1 cellular context compared by ENCODE assay signal in the genomic region with DNA sequence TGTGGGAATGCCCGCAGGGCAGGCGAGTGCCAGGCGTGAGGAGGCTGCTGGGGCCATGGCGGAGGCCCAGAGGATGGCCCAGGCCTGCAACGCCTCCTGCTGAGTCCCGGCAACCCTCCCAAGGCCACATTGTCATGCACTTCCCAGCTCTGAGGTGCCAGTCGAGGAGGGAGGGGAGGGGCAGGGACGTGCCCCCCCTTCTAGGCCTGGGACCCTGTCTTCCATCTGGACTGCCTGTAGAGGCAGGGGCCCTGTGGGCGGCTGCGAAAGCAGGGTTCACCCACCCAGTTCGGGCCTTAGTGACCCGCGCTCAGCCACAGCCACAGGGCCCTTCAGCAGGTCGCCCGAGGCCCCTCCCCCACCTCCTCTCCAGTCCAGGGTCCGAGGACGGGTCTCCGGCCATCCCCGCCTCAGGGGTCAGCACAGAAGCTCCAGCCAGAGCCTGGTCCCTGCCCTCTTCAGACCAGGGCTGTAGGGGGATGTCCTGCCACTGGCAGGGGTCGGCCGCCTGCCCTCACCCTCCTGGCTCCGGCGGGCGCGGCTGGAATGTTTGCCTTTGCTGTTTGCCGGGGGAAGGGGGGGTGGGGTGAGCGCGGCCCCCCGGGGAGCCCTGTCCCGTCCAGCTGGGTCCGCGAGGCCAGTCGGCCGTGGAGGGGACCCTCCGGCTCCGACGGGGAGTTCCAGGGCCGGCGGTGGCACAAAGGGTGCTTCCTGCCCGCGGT.
A peak's percentile ranks its signal among the peaks of the same experiment; 100 is the strongest.
TF ChIP-seq lines count a peak whose summit lies in the region.

No MANE protein-coding gene starts in this region.

TF ChIP-seq in HepG2, 621 proteins besides CTCF, POLR2A, EP300 and RAD21 (continued from another document and continues in another):
- TF ChIP-seq ZNF775 (CRISPR knock-in tag; IDR thresholded peaks at IDR 0.05; ENCODE audit: borderline replicate concordance) (no peak; the same call in 1 of the 2 replicates), ZNF3 (CRISPR knock-in tag; IDR thresholded peaks at IDR 0.05) (no peak), YY1 (IDR thresholded peaks at IDR 0.05; ENCODE audit: insufficient read depth, insufficient replicate concordance, low read depth, low read length) (peak; percentile 4), PHF21A (CRISPR knock-in tag; IDR thresholded peaks at IDR 0.05) (peak; percentile 97), ZNF326 (CRISPR knock-in tag; IDR thresholded peaks at IDR 0.05; ENCODE audit: borderline replicate concordance) (peak; percentile 95), MEF2D (CRISPR knock-in tag; IDR thresholded peaks at IDR 0.05) (no peak), ZNF546 (CRISPR knock-in tag; conservative IDR thresholded peaks at IDR 0.05) (no peak; the same call in none of the 2 replicates), ZNF616 (CRISPR knock-in tag; IDR thresholded peaks at IDR 0.05; ENCODE audit: low read depth) (no peak; the same call in 1 of the 2 replicates), ZNF772 (CRISPR knock-in tag; IDR thresholded peaks at IDR 0.05) (peak; percentile 88; the same call in 1 of the 2 replicates), ZNF205 (CRISPR knock-in tag; IDR thresholded peaks at IDR 0.05) (no peak), STAG1 (CRISPR knock-in tag; IDR thresholded peaks at IDR 0.05) (peak; percentile 25), MAF1 (CRISPR knock-in tag; IDR thresholded peaks at IDR 0.05; ENCODE audit: borderline replicate concordance) (peak; percentile 86), ZNF614 (CRISPR knock-in tag; IDR thresholded peaks at IDR 0.05; ENCODE audit: borderline replicate concordance) (peak; percentile 75; the same call in 1 of the 2 replicates), HDAC2 (CRISPR knock-in tag; IDR thresholded peaks at IDR 0.05) (peak; percentile 68; the same call in 1 of the 2 replicates), TBX3 (IDR thresholded peaks at IDR 0.05; ENCODE audit: borderline replicate concordance) (no peak), SOX13 (IDR thresholded peaks at IDR 0.05) (no peak), SOX13 (CRISPR knock-in tag; conservative IDR thresholded peaks at IDR 0.05 in 1 of 2, IDR thresholded peaks at IDR 0.05 in 1 of 2) (0 out of 4 replicates have a peak, but pooled peaks of 1 of the 2 experiments have one; percentile 9), SOX6 (IDR thresholded peaks at IDR 0.05) (no peak), SOX6 (CRISPR knock-in tag; IDR thresholded peaks at IDR 0.05) (peak; percentile 69), SRY (CRISPR knock-in tag; IDR thresholded peaks at IDR 0.05) (no peak), HOXD1 (CRISPR knock-in tag; IDR thresholded peaks at IDR 0.05) (peak; percentile 53; the same call in 1 of the 2 replicates)
- TF ChIP-seq, protein P1, sequence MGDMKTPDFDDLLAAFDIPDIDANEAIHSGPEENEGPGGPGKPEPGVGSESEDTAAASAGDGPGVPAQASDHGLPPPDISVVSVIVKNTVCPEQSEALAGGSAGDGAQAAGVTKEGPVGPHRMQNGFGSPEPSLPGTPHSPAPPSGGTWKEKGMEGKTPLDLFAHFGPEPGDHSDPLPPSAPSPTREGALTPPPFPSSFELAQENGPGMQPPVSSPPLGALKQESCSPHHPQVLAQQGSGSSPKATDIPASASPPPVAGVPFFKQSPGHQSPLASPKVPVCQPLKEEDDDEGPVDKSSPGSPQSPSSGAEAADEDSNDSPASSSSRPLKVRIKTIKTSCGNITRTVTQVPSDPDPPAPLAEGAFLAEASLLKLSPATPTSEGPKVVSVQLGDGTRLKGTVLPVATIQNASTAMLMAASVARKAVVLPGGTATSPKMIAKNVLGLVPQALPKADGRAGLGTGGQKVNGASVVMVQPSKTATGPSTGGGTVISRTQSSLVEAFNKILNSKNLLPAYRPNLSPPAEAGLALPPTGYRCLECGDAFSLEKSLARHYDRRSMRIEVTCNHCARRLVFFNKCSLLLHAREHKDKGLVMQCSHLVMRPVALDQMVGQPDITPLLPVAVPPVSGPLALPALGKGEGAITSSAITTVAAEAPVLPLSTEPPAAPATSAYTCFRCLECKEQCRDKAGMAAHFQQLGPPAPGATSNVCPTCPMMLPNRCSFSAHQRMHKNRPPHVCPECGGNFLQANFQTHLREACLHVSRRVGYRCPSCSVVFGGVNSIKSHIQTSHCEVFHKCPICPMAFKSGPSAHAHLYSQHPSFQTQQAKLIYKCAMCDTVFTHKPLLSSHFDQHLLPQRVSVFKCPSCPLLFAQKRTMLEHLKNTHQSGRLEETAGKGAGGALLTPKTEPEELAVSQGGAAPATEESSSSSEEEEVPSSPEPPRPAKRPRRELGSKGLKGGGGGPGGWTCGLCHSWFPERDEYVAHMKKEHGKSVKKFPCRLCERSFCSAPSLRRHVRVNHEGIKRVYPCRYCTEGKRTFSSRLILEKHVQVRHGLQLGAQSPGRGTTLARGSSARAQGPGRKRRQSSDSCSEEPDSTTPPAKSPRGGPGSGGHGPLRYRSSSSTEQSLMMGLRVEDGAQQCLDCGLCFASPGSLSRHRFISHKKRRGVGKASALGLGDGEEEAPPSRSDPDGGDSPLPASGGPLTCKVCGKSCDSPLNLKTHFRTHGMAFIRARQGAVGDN (CRISPR knock-in tag; IDR thresholded peaks at IDR 0.05) = peak; percentile 87
- TF ChIP-seq, protein P2, sequence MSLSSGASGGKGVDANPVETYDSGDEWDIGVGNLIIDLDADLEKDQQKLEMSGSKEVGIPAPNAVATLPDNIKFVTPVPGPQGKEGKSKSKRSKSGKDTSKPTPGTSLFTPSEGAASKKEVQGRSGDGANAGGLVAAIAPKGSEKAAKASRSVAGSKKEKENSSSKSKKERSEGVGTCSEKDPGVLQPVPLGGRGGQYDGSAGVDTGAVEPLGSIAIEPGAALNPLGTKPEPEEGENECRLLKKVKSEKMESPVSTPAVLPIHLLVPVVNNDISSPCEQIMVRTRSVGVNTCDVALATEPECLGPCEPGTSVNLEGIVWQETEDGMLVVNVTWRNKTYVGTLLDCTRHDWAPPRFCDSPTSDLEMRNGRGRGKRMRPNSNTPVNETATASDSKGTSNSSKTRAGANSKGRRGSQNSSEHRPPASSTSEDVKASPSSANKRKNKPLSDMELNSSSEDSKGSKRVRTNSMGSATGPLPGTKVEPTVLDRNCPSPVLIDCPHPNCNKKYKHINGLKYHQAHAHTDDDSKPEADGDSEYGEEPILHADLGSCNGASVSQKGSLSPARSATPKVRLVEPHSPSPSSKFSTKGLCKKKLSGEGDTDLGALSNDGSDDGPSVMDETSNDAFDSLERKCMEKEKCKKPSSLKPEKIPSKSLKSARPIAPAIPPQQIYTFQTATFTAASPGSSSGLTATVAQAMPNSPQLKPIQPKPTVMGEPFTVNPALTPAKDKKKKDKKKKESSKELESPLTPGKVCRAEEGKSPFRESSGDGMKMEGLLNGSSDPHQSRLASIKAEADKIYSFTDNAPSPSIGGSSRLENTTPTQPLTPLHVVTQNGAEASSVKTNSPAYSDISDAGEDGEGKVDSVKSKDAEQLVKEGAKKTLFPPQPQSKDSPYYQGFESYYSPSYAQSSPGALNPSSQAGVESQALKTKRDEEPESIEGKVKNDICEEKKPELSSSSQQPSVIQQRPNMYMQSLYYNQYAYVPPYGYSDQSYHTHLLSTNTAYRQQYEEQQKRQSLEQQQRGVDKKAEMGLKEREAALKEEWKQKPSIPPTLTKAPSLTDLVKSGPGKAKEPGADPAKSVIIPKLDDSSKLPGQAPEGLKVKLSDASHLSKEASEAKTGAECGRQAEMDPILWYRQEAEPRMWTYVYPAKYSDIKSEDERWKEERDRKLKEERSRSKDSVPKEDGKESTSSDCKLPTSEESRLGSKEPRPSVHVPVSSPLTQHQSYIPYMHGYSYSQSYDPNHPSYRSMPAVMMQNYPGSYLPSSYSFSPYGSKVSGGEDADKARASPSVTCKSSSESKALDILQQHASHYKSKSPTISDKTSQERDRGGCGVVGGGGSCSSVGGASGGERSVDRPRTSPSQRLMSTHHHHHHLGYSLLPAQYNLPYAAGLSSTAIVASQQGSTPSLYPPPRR (CRISPR knock-in tag; IDR thresholded peaks at IDR 0.05; ENCODE audit: borderline replicate concordance) = peak; percentile 76
- TF ChIP-seq, protein P3, sequence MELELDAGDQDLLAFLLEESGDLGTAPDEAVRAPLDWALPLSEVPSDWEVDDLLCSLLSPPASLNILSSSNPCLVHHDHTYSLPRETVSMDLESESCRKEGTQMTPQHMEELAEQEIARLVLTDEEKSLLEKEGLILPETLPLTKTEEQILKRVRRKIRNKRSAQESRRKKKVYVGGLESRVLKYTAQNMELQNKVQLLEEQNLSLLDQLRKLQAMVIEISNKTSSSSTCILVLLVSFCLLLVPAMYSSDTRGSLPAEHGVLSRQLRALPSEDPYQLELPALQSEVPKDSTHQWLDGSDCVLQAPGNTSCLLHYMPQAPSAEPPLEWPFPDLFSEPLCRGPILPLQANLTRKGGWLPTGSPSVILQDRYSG (CRISPR knock-in tag; IDR thresholded peaks at IDR 0.05) = no peak
- TF ChIP-seq, protein P4, sequence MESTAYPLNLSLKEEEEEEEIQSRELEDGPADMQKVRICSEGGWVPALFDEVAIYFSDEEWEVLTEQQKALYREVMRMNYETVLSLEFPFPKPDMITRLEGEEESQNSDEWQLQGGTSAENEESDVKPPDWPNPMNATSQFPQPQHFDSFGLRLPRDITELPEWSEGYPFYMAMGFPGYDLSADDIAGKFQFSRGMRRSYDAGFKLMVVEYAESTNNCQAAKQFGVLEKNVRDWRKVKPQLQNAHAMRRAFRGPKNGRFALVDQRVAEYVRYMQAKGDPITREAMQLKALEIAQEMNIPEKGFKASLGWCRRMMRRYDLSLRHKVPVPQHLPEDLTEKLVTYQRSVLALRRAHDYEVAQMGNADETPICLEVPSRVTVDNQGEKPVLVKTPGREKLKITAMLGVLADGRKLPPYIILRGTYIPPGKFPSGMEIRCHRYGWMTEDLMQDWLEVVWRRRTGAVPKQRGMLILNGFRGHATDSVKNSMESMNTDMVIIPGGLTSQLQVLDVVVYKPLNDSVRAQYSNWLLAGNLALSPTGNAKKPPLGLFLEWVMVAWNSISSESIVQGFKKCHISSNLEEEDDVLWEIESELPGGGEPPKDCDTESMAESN (CRISPR knock-in tag; conservative IDR thresholded peaks at IDR 0.05) = peak; percentile 63; the same call in 1 of the 2 replicates
- TF ChIP-seq, protein P5, sequence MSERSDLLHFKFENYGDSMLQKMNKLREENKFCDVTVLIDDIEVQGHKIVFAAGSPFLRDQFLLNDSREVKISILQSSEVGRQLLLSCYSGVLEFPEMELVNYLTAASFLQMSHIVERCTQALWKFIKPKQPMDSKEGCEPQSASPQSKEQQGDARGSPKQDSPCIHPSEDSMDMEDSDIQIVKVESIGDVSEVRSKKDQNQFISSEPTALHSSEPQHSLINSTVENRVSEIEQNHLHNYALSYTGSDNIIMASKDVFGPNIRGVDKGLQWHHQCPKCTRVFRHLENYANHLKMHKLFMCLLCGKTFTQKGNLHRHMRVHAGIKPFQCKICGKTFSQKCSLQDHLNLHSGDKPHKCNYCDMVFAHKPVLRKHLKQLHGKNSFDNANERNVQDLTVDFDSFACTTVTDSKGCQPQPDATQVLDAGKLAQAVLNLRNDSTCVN (CRISPR knock-in tag; IDR thresholded peaks at IDR 0.05; ENCODE audit: borderline replicate concordance) = no peak
- TF ChIP-seq, protein P6, sequence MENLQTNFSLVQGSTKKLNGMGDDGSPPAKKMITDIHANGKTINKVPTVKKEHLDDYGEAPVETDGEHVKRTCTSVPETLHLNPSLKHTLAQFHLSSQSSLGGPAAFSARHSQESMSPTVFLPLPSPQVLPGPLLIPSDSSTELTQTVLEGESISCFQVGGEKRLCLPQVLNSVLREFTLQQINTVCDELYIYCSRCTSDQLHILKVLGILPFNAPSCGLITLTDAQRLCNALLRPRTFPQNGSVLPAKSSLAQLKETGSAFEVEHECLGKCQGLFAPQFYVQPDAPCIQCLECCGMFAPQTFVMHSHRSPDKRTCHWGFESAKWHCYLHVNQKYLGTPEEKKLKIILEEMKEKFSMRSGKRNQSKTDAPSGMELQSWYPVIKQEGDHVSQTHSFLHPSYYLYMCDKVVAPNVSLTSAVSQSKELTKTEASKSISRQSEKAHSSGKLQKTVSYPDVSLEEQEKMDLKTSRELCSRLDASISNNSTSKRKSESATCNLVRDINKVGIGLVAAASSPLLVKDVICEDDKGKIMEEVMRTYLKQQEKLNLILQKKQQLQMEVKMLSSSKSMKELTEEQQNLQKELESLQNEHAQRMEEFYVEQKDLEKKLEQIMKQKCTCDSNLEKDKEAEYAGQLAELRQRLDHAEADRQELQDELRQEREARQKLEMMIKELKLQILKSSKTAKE (CRISPR knock-in tag; IDR thresholded peaks at IDR 0.05; ENCODE audit: borderline replicate concordance) = peak; percentile 26
- TF ChIP-seq, protein P7, sequence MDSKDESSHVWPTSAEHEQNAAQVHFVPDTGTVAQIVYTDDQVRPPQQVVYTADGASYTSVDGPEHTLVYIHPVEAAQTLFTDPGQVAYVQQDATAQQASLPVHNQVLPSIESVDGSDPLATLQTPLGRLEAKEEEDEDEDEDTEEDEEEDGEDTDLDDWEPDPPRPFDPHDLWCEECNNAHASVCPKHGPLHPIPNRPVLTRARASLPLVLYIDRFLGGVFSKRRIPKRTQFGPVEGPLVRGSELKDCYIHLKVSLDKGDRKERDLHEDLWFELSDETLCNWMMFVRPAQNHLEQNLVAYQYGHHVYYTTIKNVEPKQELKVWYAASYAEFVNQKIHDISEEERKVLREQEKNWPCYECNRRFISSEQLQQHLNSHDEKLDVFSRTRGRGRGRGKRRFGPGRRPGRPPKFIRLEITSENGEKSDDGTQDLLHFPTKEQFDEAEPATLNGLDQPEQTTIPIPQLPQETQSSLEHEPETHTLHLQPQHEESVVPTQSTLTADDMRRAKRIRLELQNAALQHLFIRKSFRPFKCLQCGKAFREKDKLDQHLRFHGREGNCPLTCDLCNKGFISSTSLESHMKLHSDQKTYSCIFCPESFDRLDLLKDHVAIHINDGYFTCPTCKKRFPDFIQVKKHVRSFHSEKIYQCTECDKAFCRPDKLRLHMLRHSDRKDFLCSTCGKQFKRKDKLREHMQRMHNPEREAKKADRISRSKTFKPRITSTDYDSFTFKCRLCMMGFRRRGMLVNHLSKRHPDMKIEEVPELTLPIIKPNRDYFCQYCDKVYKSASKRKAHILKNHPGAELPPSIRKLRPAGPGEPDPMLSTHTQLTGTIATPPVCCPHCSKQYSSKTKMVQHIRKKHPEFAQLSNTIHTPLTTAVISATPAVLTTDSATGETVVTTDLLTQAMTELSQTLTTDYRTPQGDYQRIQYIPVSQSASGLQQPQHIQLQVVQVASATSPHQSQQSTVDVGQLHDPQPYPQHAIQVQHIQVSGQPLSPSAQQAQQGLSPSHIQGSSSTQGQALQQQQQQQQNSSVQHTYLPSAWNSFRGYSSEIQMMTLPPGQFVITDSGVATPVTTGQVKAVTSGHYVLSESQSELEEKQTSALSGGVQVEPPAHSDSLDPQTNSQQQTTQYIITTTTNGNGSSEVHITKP (CRISPR knock-in tag; IDR thresholded peaks at IDR 0.05; ENCODE audit: low read depth) = 0 out of 2 replicates have a peak, but pooled peaks have one; percentile 34
- TF ChIP-seq, protein P8, sequence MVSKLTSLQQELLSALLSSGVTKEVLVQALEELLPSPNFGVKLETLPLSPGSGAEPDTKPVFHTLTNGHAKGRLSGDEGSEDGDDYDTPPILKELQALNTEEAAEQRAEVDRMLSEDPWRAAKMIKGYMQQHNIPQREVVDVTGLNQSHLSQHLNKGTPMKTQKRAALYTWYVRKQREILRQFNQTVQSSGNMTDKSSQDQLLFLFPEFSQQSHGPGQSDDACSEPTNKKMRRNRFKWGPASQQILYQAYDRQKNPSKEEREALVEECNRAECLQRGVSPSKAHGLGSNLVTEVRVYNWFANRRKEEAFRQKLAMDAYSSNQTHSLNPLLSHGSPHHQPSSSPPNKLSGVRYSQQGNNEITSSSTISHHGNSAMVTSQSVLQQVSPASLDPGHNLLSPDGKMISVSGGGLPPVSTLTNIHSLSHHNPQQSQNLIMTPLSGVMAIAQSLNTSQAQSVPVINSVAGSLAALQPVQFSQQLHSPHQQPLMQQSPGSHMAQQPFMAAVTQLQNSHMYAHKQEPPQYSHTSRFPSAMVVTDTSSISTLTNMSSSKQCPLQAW (CRISPR knock-in tag; IDR thresholded peaks at IDR 0.05) = peak; percentile 52; the same call in 1 of the 2 replicates
- TF ChIP-seq, protein P9, sequence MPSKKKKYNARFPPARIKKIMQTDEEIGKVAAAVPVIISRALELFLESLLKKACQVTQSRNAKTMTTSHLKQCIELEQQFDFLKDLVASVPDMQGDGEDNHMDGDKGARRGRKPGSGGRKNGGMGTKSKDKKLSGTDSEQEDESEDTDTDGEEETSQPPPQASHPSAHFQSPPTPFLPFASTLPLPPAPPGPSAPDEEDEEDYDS (CRISPR knock-in tag; IDR thresholded peaks at IDR 0.05) = no peak; the same call in 1 of the 2 replicates
